13 cellular contexts compared by ENCODE assay signal in the genomic region with DNA sequence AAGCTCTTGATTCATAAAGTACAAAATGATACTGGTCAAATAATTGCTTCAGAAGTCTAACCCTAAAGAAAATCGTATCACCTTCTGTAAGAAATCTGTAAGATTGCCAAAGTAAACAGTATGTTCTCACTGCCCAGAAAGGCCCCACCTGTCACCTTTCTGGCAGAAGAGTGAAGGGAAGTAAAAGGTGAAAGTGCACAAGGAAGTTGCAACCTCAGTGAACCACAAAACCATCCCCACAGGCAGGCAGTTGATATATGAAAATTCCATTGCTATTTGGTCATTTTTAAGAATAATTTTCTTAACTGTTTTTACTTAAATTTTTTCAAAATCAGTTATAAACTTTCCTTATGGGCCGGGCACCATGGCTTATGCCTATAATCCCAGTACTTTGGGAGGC. TPM values are rescaled to one million over a fixed set of nuclear protein-coding genes. Genes with fewer than 3 reads are reported as not detected.
A peak's percentile ranks its signal among the peaks of the same experiment; 100 is the strongest.
DNase-seq lines count a peak whose midpoint lies in the region; ATAC-seq, FAIRE-seq and TF ChIP-seq lines count a peak whose summit lies in the region.
"Had no signal": no experiment of that assay in that cellular context is flagged by ENCODE, and none has a peak within 500 bp of the region (broad histone marks: within the 10 kb centered on the region; RNA-seq: fewer than 3 reads in every experiment).

No MANE protein-coding gene starts in this region.

- H3K9me3 ChIP-seq in pancreas: no peaks in the 10 kb centered on the region
- H3K9me3 ChIP-seq: gastrocnemius medialis, right lobe of liver had no signal

- H3K4me1 Mint-ChIP-seq in immature natural killer cell: peaks cover 0 to 5% of the 10 kb centered on the region in 2 donors

- H3K36me3 Mint-ChIP-seq in immature natural killer cell: no peaks in the 10 kb centered on the region
- H3K36me3 Mint-ChIP-seq: mesothelial cell of epicardium had no signal

- no peak for TF ChIP-seq CTCF in pancreas (IDR thresholded peaks at IDR 0.05)

- peak; percentile 96 to 98 (median 98) for ATAC-seq in pancreas
- ATAC-seq: gastrocnemius medialis had no signal

- H3K27ac ChIP-seq in pancreas: peak overlapping the region in 2 of 4 donors; percentile 38 to 50
- H3K27ac ChIP-seq: gastrocnemius medialis, right lobe of liver had no signal

- peaks cover 3 to 17% (median 7%) of the 10 kb centered on the region in 3 donors for H3K27me3 Mint-ChIP-seq in immature natural killer cell (ENCODE audit: low read depth in 3 of 3)

- no peak for TF ChIP-seq POLR2A in GM12892 (IDR thresholded peaks at IDR 0.05; ENCODE audit: low read depth, low read length)

- WGBS in pancreas, 2 donors: 44 to 45% methylated on average over 2 of the region's 2 CpGs

- no peak overlapping the region for H3K4me3 ChIP-seq in pancreas
- H3K4me3 ChIP-seq: gastrocnemius medialis, right lobe of liver had no signal

- intact Hi-C loops in pancreas (cut with DNase I): no loop called here

- H3K27me3 ChIP-seq in pancreas: no peaks in the 10 kb centered on the region
- H3K27me3 ChIP-seq: gastrocnemius medialis, right lobe of liver had no signal

- H3K36me3 ChIP-seq in pancreas: no peaks in the 10 kb centered on the region
- H3K36me3 ChIP-seq: gastrocnemius medialis, right lobe of liver had no signal

- no peaks in the 10 kb centered on the region for H3K9me3 Mint-ChIP-seq in immature natural killer cell
- H3K9me3 Mint-ChIP-seq: H9, mesothelial cell of epicardium had no signal

- H3K27ac Mint-ChIP-seq in immature natural killer cell: no peak overlapping the region
- H3K27ac Mint-ChIP-seq: H9, mesothelial cell of epicardium had no signal

- DNase-seq in NK-92 treated with Interleukin-12 subunit alpha and Interleukin-12 subunit beta, amount 100 ng/mL, for 24 hours (lab: John Stamatoyannopoulos, UW): peak; percentile 3
- DNase-seq in NK-92 (lab: John Stamatoyannopoulos, UW; ENCODE audit: unreplicated experiment) (no peak), NCI-H226 (peak; percentile 46), dermis microvascular lymphatic vessel endothelial cell (ENCODE audit: low read depth in 2 of 2) (peak; percentile 59 to 60), pancreas (peak in 4 of 6 donors; percentile 36 to 64 (median 56)), GM12892 (ENCODE audit: insufficient read length) (no peak), OCI-M1 (lab: John Stamatoyannopoulos, UW) (no peak), immature natural killer cell (no peak)
- DNase-seq: central memory CD4-positive, alpha-beta T cell; gastrocnemius medialis; H9; right lobe of liver had no signal

- H3K4me1 ChIP-seq in pancreas: no peaks in the 10 kb centered on the region
- H3K4me1 ChIP-seq: gastrocnemius medialis, right lobe of liver had no signal

- H3K4me3 Mint-ChIP-seq in immature natural killer cell: no peak overlapping the region
- H3K4me3 Mint-ChIP-seq: H9, mesothelial cell of epicardium had no signal

- FAIRE-seq in pancreas (lab: Jason Lieb, UNC): no peak
- no peak for FAIRE-seq in GM12892 (lab: Jason Lieb, UNC)

RNA-seq across cellular contexts. Expression of a gene that starts 48.5 kb away (rescaled TPM):
- total RNA-seq in dermis microvascular lymphatic vessel endothelial cell (65.7 and 92.0 TPM in 2 replicates), pancreas (10 to 100 TPM in 4 of 6 donors, 1 to 10 TPM in 2; 9.2 to 14.9 (median 13.0) TPM)
- polyA plus RNA-seq in pancreas (1 to 10 TPM; 4.9 to 6.5 TPM), immature natural killer cell (10 to 100 TPM in 1 of 3 donors, 1 to 10 TPM in 2; 7.5 to 19.3 (median 8.9) TPM)
- 10.1 TPM for polyA plus RNA-seq in GM12892 (2012; ENCODE audit: missing spikeins)

Comparison
In these comparisons a context has a peak if more than half of its experiments do, and no peak if none do; other contexts are left out.
1. DNase-seq: peak in NK-92 treated with Interleukin-12 subunit alpha and Interleukin-12 subunit beta, amount 100 ng/mL, for 24 hours (single experiment), NCI-H226 (single experiment), dermis microvascular lymphatic vessel endothelial cell (2 of 2) and pancreas (4 of 6); none in NK-92 (single experiment), GM12892 (single experiment), OCI-M1 (single experiment) and immature natural killer cell (0 of 3).